2 cellular contexts compared by ENCODE assay signal in genomic region chr7:151704969-151705743, GRCh38.
TF ChIP-seq lines count a peak whose summit lies in the region.

No MANE protein-coding gene starts in this region.

TF ChIP-seq in A549, 52 proteins besides CTCF, POLR2A, EP300 and RAD21 (continued from another document):
- no peak for TF ChIP-seq RCOR1 (IDR thresholded peaks at IDR 0.05; ENCODE audit: low read depth, low read length)
TF ChIP-seq in A549: peak in this region for 0.

TF ChIP-seq in H1, 55 proteins besides CTCF, POLR2A, EP300 and RAD21 (continued from another document):
- TF ChIP-seq E2F6 (IDR thresholded peaks at IDR 0.05), result no peak
- no peak for TF ChIP-seq MAX (IDR thresholded peaks at IDR 0.05)
- TF ChIP-seq SIN3A (conservative IDR thresholded peaks at IDR 0.05 in 1 of 2, IDR thresholded peaks at IDR 0.05 in 1 of 2; ENCODE audit: low read depth in 1 of 2, low read length in 2 of 2), result 0 out of 4 replicates have a peak, but pooled peaks of 1 of the 2 experiments have one; percentile 45
- TF ChIP-seq RBBP5 (IDR thresholded peaks at IDR 0.05; ENCODE audit: borderline replicate concordance, low read depth, low read length), result no peak
- TF ChIP-seq HDAC2 (IDR thresholded peaks at IDR 0.05; ENCODE audit: borderline replicate concordance in 1 of 2, low read depth in 2 of 2, low read length in 2 of 2), result no peak
